In genomic region chr14:105900398-105901160, GRCh38 we compare ENCODE assay signal across 18 cellular contexts.
A peak's percentile ranks its signal among the peaks of the same experiment; 100 is the strongest.
DNase-seq lines count a peak whose midpoint lies in the region; ATAC-seq, FAIRE-seq and TF ChIP-seq lines count a peak whose summit lies in the region.
"Had no signal": no experiment of that assay in that cellular context is flagged by ENCODE, and none has a peak within 500 bp of the region (broad histone marks: within the 10 kb centered on the region; RNA-seq: fewer than 3 reads in every experiment).

No MANE protein-coding gene starts in this region.

- no peaks in the 10 kb centered on the region for H3K36me3 ChIP-seq in right atrium auricular region
- no peaks in the 10 kb centered on the region for H3K36me3 ChIP-seq in osteoblast (ENCODE audit: insufficient read depth, low read length)
- H3K36me3 ChIP-seq: BLaER1 treated with 17β-estradiol and CSF1 and Interleukin-3, amounts not matched to agents 10 nM and 100 nM; HAP-1 had no signal

- intact Hi-C loops in right cardiac atrium (cut with DNase I), result no loop called here
- intact Hi-C loops in activated B cell treated with CpG ODN at 0.5 μM for 24 hours (cut with micrococcal nuclease), result no loop called here

- no peaks in the 10 kb centered on the region for H3K79me2 ChIP-seq in osteoblast (ENCODE audit: insufficient read depth, low read length)

- no peaks in the 10 kb centered on the region for H3K9me3 Mint-ChIP-seq in activated B cell treated with CpG ODN at 0.5 μM for 24 hours
- H3K9me3 Mint-ChIP-seq: CD4-positive, CD25-positive, alpha-beta regulatory T cell had no signal

- H3K27me3 Mint-ChIP-seq in activated B cell treated with CpG ODN at 0.5 μM for 24 hours, result no peaks in the 10 kb centered on the region

- FAIRE-seq in D721Med (lab: Jason Lieb, UNC), result no peak
- FAIRE-seq: GM12891 had no signal

- no peaks in the 10 kb centered on the region for H4K20me1 ChIP-seq in osteoblast (ENCODE audit: insufficient read depth, low read length)
- H4K20me1 ChIP-seq: BLaER1 treated with 17β-estradiol and CSF1 and Interleukin-3, amounts not matched to agents 10 nM and 100 nM had no signal

- H3K36me3 Mint-ChIP-seq in activated B cell treated with CpG ODN at 0.5 μM for 24 hours (ENCODE audit: low read depth), result peaks cover 3% of the 10 kb centered on the region
- H3K36me3 Mint-ChIP-seq: CD4-positive, CD25-positive, alpha-beta regulatory T cell had no signal

- H3K27ac ChIP-seq in right cardiac atrium (ENCODE audit: low read length), result no peak overlapping the region
- no peak overlapping the region for H3K27ac ChIP-seq in right atrium auricular region
- H3K27ac ChIP-seq in osteoblast (ENCODE audit: low read depth, low read length), result no peak overlapping the region
- H3K27ac ChIP-seq: BLaER1 treated with 17β-estradiol and CSF1 and Interleukin-3, amounts not matched to agents 10 nM and 100 nM; HL-60 had no signal

- DNase-seq in right cardiac atrium, result peak in 2 of 3 donors; percentile 28 to 45
- DNase-seq in right atrium auricular region (ENCODE audit: low spot score), result no peak
- no peak for DNase-seq in activated B cell treated with CpG ODN at 0.5 μM for 24 hours
- peak; percentile 73 for DNase-seq in osteoblast (ENCODE audit: insufficient read length, low spot score, missing footprints)
- DNase-seq in D721Med (ENCODE audit: insufficient read length, low spot score), result no peak
- no peak for DNase-seq in dermis blood vessel endothelial cell
- DNase-seq: 8988T; AML-193; CD4-positive, CD25-positive, alpha-beta regulatory T cell; DMS 273 treated with DMSO at 0.1 percent for 48 hours; HFFc6; KBM-7 had no signal

- H3K4me1 Mint-ChIP-seq in activated B cell treated with CpG ODN at 0.5 μM for 24 hours, result peaks cover 19% of the 10 kb centered on the region
- H3K4me1 Mint-ChIP-seq: GM23338 had no signal

- H3K4me3 Mint-ChIP-seq in activated B cell treated with CpG ODN at 0.5 μM for 24 hours, result peak overlapping the region; percentile 56
- H3K4me3 Mint-ChIP-seq: CD4-positive, CD25-positive, alpha-beta regulatory T cell; GM23338; HFFc6 had no signal

- CTCF ChIA-PET in activated B cell treated with CpG ODN at 0.5 μM for 24 hours (lab: Charles Lee), result no interaction called here

- no peak overlapping the region for H3K4me3 ChIP-seq in right cardiac atrium (ENCODE audit: low read length)
- no peak overlapping the region for H3K4me3 ChIP-seq in right atrium auricular region
- no peak overlapping the region for H3K4me3 ChIP-seq in osteoblast (ENCODE audit: insufficient read depth, low read length)
- H3K4me3 ChIP-seq: BLaER1 treated with 17β-estradiol and CSF1 and Interleukin-3, amounts not matched to agents 10 nM and 100 nM; GM23338; HAP-1 had no signal

- H3K9me3 ChIP-seq in right cardiac atrium (ENCODE audit: control insufficient read depth, low read length) (no peaks in the 10 kb centered on the region), right atrium auricular region (no peaks in the 10 kb centered on the region), osteoblast (ENCODE audit: low read depth, low read length) (no peaks in the 10 kb centered on the region)
- H3K9me3 ChIP-seq: BLaER1 treated with 17β-estradiol and CSF1 and Interleukin-3, amounts not matched to agents 10 nM and 100 nM; HAP-1 had no signal

- no peak overlapping the region for H2AFZ ChIP-seq in osteoblast (ENCODE audit: low read length)
- H2AFZ ChIP-seq: GM23338 had no signal

- TF ChIP-seq CTCF in right atrium auricular region (IDR thresholded peaks at IDR 0.05) (no peak), activated B cell treated with CpG ODN at 0.5 μM for 24 hours (IDR thresholded peaks at IDR 0.05) (no peak), osteoblast (IDR thresholded peaks at IDR 0.05; ENCODE audit: extremely low read depth, low read depth, low read length) (no peak), D721Med (IDR thresholded peaks at IDR 0.05; ENCODE audit: insufficient read depth, missing control alignments) (no peak)

- WGBS in right cardiac atrium, result 81% methylated on average over 30 of the region's 30 CpGs

- H3K4me2 ChIP-seq in osteoblast (ENCODE audit: insufficient read depth, low read length), result no peak overlapping the region
- H3K4me2 ChIP-seq: BLaER1 treated with 17β-estradiol and CSF1 and Interleukin-3, amounts not matched to agents 10 nM and 100 nM; GM23338 had no signal

- POLR2A ChIA-PET in activated B cell treated with CpG ODN at 0.5 μM for 24 hours (lab: Charles Lee), result interaction anchor here (0.6 to 7.2 kb wide), 4 partner anchors 8 to 154 kb away, joined by 3 to 63 read pairs (median 4); no protein-coding TSS in a partner anchor

- peak overlapping the region; percentile 30 for H3K27ac Mint-ChIP-seq in activated B cell treated with CpG ODN at 0.5 μM for 24 hours
- H3K27ac Mint-ChIP-seq: CD4-positive, CD25-positive, alpha-beta regulatory T cell; GM23338; HFFc6 had no signal

- ATAC-seq in right cardiac atrium, result no peak
- ATAC-seq in activated B cell treated with CpG ODN at 0.5 μM for 24 hours (ENCODE audit: low read depth), result peak; percentile 15
- ATAC-seq in HG03521 (IDR thresholded peaks at IDR 0.05; ENCODE audit: unreplicated experiment), result no peak
- ATAC-seq: GM23338 had no signal

- no peaks in the 10 kb centered on the region for H3K4me1 ChIP-seq in right cardiac atrium (ENCODE audit: control insufficient read depth, insufficient read depth, low read length)
- H3K4me1 ChIP-seq in right atrium auricular region, result no peaks in the 10 kb centered on the region
- H3K4me1 ChIP-seq in osteoblast (ENCODE audit: insufficient read depth, low read length), result no peaks in the 10 kb centered on the region
- H3K4me1 ChIP-seq: BLaER1 treated with 17β-estradiol and CSF1 and Interleukin-3, amounts not matched to agents 10 nM and 100 nM; HAP-1 had no signal

- H3K27me3 ChIP-seq in right cardiac atrium (ENCODE audit: control insufficient read depth, insufficient read depth), result no peaks in the 10 kb centered on the region
- H3K27me3 ChIP-seq in right atrium auricular region, result no peaks in the 10 kb centered on the region
- H3K27me3 ChIP-seq in osteoblast (ENCODE audit: insufficient read depth, low read length), result no peaks in the 10 kb centered on the region
- H3K27me3 ChIP-seq: BLaER1 treated with 17β-estradiol and CSF1 and Interleukin-3, amounts not matched to agents 10 nM and 100 nM had no signal

Comparison
In these comparisons a context has a peak if more than half of its experiments do, and no peak if none do; other contexts are left out.
1. DNase-seq: peak in right cardiac atrium (2 of 3) and osteoblast (single experiment); none in right atrium auricular region (single experiment), activated B cell treated with CpG ODN at 0.5 μM for 24 hours (single experiment), D721Med (single experiment) and dermis blood vessel endothelial cell (single experiment).